In the genomic region with DNA sequence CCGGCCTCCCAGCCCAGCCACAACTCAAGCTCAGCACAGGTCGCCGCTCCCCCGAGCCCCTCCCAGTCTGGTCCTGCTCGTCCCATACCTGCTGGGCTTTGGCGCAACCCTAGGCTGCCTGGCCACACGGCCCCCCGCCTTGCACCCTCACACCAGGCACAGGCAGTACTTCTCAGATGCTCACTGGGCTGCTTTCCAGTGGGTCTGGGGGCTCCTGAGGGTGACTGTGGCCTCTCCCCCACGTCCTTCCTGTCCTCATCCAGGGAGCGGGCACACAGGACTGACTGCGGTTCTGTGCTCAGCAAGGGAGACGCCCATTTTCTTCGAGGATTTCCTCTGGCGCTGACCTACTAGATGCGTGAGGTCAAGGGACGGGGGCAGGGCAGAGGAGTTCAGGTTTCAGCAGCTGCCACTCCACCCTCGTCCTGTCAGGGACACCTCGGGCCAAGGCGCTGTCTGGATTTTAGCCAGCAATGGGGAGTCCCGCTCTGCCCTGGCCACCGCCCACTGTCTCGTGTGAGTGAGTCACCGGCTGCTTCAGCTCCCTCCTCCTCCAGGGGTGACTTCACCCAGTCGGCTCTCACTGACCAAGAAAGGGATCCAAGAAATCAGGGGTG, we compare ENCODE assay signal across 8 cellular contexts.
DNase-seq lines count a peak whose midpoint lies in the region; ATAC-seq, FAIRE-seq and TF ChIP-seq lines count a peak whose summit lies in the region.

No MANE protein-coding gene starts in this region.

- TF ChIP-seq EP300 in GM12878 (IDR thresholded peaks at IDR 0.05; ENCODE audit: borderline replicate concordance in 1 of 2, control insufficient read depth in 1 of 2, low read depth in 2 of 2, low read length in 2 of 2), result no peak

- 19% methylated on average over 14 of the region's 24 CpGs for WGBS in GM12878 (ENCODE audit: insufficient coverage, insufficient replicate concordance, low lambda C conversion rate, missing lambda C conversion rate)

- no peak for TF ChIP-seq RAD21 in GM12878 (IDR thresholded peaks at IDR 0.05; ENCODE audit: insufficient read depth, low read depth, low read length)

- CTCF ChIA-PET in GM12878 (lab: Yijun Ruan, JAX), result no interaction called here

- H3K79me2 ChIP-seq in GM12878 (ENCODE audit: control insufficient read depth, insufficient read depth, low read length), result no peaks in the 10 kb centered on the region

- H3K36me3 ChIP-seq in GM12878 (ENCODE audit: control insufficient read depth in 2 of 2, insufficient read depth in 2 of 2, low read length in 1 of 2) (no peaks in the 10 kb centered on the region), skeletal muscle tissue (ENCODE audit: control insufficient read depth in 3 of 3, insufficient read depth in 3 of 3, low read length in 3 of 3) (no peaks in the 10 kb centered on the region)

- POLR2A ChIA-PET in GM12878 (lab: Charles Lee), result no interaction called here

- no peak overlapping the region for H2AFZ ChIP-seq in GM12878 (ENCODE audit: control insufficient read depth, low read depth, low read length)

- SMC1A ChIA-PET in GM12878 (lab: Charles Lee; ENCODE audit: uncharacterized antibody, unreplicated experiment), result interaction anchor here (0.6 kb wide), 1 partner anchor 133 kb away, joined by 3 read pairs; no protein-coding TSS in a partner anchor

- no peak overlapping the region for H3K9ac ChIP-seq in GM12878 (ENCODE audit: control insufficient read depth, insufficient read depth, low read length)
- peak overlapping the region in 2 of 3 donors; percentile 23 to 54 for H3K9ac ChIP-seq in skeletal muscle tissue (ENCODE audit: low read depth in 1 of 3, low read length in 3 of 3)

- BruUV-seq in GM12878 (replicated peaks; lab: Mats Ljungman, UMichigan), result no TSS peak

- peak; percentile 74 for ATAC-seq in GM19043 (IDR thresholded peaks at IDR 0.05; ENCODE audit: low read depth, unreplicated experiment)
- ATAC-seq in HG03460 (IDR thresholded peaks at IDR 0.05; ENCODE audit: unreplicated experiment), result peak; percentile 74
- peak; percentile 96 for ATAC-seq in GM12878

- no peak for TF ChIP-seq POLR2A in GM12878 (IDR thresholded peaks at IDR 0.05; ENCODE audit: low read depth, low read length)

- H3K9me3 ChIP-seq in GM12878 (replicated peaks; ENCODE audit: control insufficient read depth, insufficient read depth, low read length), result no peaks in the 10 kb centered on the region
- H3K9me3 ChIP-seq in skeletal muscle tissue (ENCODE audit: control insufficient read depth in 3 of 3, low read length in 3 of 3), result no peaks in the 10 kb centered on the region

- H3K4me3 ChIP-seq in AG09309 (ENCODE audit: control insufficient read depth, low read depth, low read length) (peak overlapping the region; percentile 23), GM12878 (no peak overlapping the region), skeletal muscle tissue (ENCODE audit: low read length in 3 of 3) (peak overlapping the region; percentile 51 to 63 (median 55))

- FAIRE-seq in GM12878 (lab: Jason Lieb, UNC), result peak; percentile 23

- RAD21 ChIA-PET in GM12878 (lab: Charles Lee; ENCODE audit: unreplicated experiment), result no interaction called here

- in situ Hi-C loops in GM12878 (cut with MboI), result no loop called here

- no peak for TF ChIP-seq CTCF in AG09309 (IDR thresholded peaks at IDR 0.05; ENCODE audit: control insufficient read depth, insufficient read depth, low read depth, low read length, missing control alignments)
- no peak for TF ChIP-seq CTCF in GM12878 (IDR thresholded peaks at IDR 0.05 in 2 of 3, conservative IDR thresholded peaks at IDR 0.05 in 1 of 3; ENCODE audit: control insufficient read depth in 2 of 3, extremely low read depth in 1 of 3, insufficient read depth in 1 of 3, low read depth in 3 of 3, low read length in 3 of 3)

- H3K27me3 ChIP-seq in GM12878 (replicated peaks in 1 of 2; ENCODE audit: control insufficient read depth in 2 of 2, insufficient read depth in 2 of 2, low read length in 1 of 2) (no peaks in the 10 kb centered on the region), skeletal muscle tissue (ENCODE audit: control insufficient read depth in 3 of 3, insufficient read depth in 3 of 3, low read length in 3 of 3) (no peaks in the 10 kb centered on the region)

- H3K27ac ChIP-seq in GM12878 (ENCODE audit: control insufficient read depth, insufficient read depth), result no peak overlapping the region
- H3K27ac ChIP-seq in skeletal muscle tissue (ENCODE audit: low read depth, low read length), result peak overlapping the region; percentile 56

- no peaks in the 10 kb centered on the region for H4K20me1 ChIP-seq in GM12878 (ENCODE audit: control insufficient read depth, insufficient read depth)

- H3K4me2 ChIP-seq in GM12878 (ENCODE audit: control insufficient read depth, insufficient read depth), result 0 out of 2 replicates have a peak overlapping the region, but pooled peaks have one; percentile 25

- H3K4me1 ChIP-seq in GM12878 (ENCODE audit: control insufficient read depth, insufficient read depth, low read length) (peaks cover 4% of the 10 kb centered on the region; the same call in 1 of the 2 replicates), skeletal muscle tissue (ENCODE audit: control insufficient read depth in 3 of 3, insufficient read depth in 3 of 3, low read length in 3 of 3) (peaks cover 19 to 40% (median 25%) of the 10 kb centered on the region in 3 donors)

- intact Hi-C loops in GM12878 (cut with micrococcal nuclease; ENCODE audit: unreplicated experiment), result no loop called here

- DNase-seq in AG09309 (ENCODE audit: low read depth) (no peak), T1000 (lab: John Stamatoyannopoulos, UW) (peak; percentile 94), GM12878 (ENCODE audit: low read depth, low spot score) (peak; percentile 44), iPS DF 4.7 (ENCODE audit: extremely low read depth, low spot score) (peak; percentile 30), NCI-H1092 treated with DMSO at 0.1 percent for 48 hours (lab: John Stamatoyannopoulos, UW) (no peak)

TF ChIP-seq in GM12878, 131 proteins besides CTCF, POLR2A, EP300 and RAD21 (continues in another document):
- TF ChIP-seq NR2F1 (conservative IDR thresholded peaks at IDR 0.05) (peak; percentile 86), ZNF217 (IDR thresholded peaks at IDR 0.05) (no peak), HDGF (IDR thresholded peaks at IDR 0.05) (no peak), HDAC6 (IDR thresholded peaks at IDR 0.05; ENCODE audit: unreplicated experiment) (no peak), IKZF1 (conservative IDR thresholded peaks at IDR 0.05) (0 out of 2 replicates have a peak, but pooled peaks have one; percentile 19), BHLHE40 (IDR thresholded peaks at IDR 0.05; ENCODE audit: borderline replicate concordance in 1 of 2, low read depth in 2 of 2, low read length in 1 of 2) (peak; percentile 60 to 88), NFIC (IDR thresholded peaks at IDR 0.05; ENCODE audit: low read depth, low read length) (no peak), SMARCA5 (IDR thresholded peaks at IDR 0.05) (no peak), JUNB (IDR thresholded peaks at IDR 0.05) (peak; percentile 24), NBN (IDR thresholded peaks at IDR 0.05) (0 out of 2 replicates have a peak, but pooled peaks have one; percentile 21), TCF12 (IDR thresholded peaks at IDR 0.05; ENCODE audit: low read depth, low read length) (peak; percentile 59; the same call in 1 of the 2 replicates), RUNX3 (IDR thresholded peaks at IDR 0.05; ENCODE audit: low read length) (0 out of 2 replicates have a peak, but pooled peaks have one; percentile 12), SMAD1 (IDR thresholded peaks at IDR 0.05; ENCODE audit: low read depth, partially characterized antibody) (no peak), RFX5 (IDR thresholded peaks at IDR 0.05; ENCODE audit: low read depth, low read length) (no peak)
- TF ChIP-seq, protein P1, sequence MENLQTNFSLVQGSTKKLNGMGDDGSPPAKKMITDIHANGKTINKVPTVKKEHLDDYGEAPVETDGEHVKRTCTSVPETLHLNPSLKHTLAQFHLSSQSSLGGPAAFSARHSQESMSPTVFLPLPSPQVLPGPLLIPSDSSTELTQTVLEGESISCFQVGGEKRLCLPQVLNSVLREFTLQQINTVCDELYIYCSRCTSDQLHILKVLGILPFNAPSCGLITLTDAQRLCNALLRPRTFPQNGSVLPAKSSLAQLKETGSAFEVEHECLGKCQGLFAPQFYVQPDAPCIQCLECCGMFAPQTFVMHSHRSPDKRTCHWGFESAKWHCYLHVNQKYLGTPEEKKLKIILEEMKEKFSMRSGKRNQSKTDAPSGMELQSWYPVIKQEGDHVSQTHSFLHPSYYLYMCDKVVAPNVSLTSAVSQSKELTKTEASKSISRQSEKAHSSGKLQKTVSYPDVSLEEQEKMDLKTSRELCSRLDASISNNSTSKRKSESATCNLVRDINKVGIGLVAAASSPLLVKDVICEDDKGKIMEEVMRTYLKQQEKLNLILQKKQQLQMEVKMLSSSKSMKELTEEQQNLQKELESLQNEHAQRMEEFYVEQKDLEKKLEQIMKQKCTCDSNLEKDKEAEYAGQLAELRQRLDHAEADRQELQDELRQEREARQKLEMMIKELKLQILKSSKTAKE (IDR thresholded peaks at IDR 0.05; ENCODE audit: low read depth, poor library complexity, severe bottlenecking), result peak; percentile 30
- TF ChIP-seq, protein P2, sequence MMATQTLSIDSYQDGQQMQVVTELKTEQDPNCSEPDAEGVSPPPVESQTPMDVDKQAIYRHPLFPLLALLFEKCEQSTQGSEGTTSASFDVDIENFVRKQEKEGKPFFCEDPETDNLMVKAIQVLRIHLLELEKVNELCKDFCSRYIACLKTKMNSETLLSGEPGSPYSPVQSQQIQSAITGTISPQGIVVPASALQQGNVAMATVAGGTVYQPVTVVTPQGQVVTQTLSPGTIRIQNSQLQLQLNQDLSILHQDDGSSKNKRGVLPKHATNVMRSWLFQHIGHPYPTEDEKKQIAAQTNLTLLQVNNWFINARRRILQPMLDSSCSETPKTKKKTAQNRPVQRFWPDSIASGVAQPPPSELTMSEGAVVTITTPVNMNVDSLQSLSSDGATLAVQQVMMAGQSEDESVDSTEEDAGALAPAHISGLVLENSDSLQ (IDR thresholded peaks at IDR 0.05), result peak; percentile 21; the same call in 1 of the 2 replicates

Comparison
In these comparisons a context has a peak if more than half of its experiments do, and no peak if none do; other contexts are left out.
1. DNase-seq: peak in T1000 (single experiment), GM12878 (single experiment) and iPS DF 4.7 (single experiment); none in AG09309 (single experiment) and NCI-H1092 treated with DMSO at 0.1 percent for 48 hours (single experiment).
2. Peak in every context shown above with its lines, with median percentiles within 50 percentile points of each other: ATAC-seq.